Comparison of ENCODE assay signal across 1 cellular context in genomic region chr10:110616493-110617033, GRCh38.
TF ChIP-seq lines count a peak whose summit lies in the region.

No MANE protein-coding gene starts in this region.

TF ChIP-seq in K562, 482 proteins besides CTCF, POLR2A, EP300 and RAD21 (continues in another document):
- TF ChIP-seq TAL1 (IDR thresholded peaks at IDR 0.05) (peak; percentile 76), ZNF764 (CRISPR knock-in tag; IDR thresholded peaks at IDR 0.05; ENCODE audit: low read depth) (no peak), ZNF639 (CRISPR knock-in tag; conservative IDR thresholded peaks at IDR 0.05 in 1 of 2, IDR thresholded peaks at IDR 0.05 in 1 of 2) (no peak), POLR2B (IDR thresholded peaks at IDR 0.05; ENCODE audit: low read depth, partially characterized antibody) (no peak), EGR1 (conservative IDR thresholded peaks at IDR 0.05) (peak; percentile 61), CBFA2T3 (IDR thresholded peaks at IDR 0.05) (peak; percentile 91), TRIM24 (IDR thresholded peaks at IDR 0.05) (peak in 1 of 2 experiments; percentile 3; a peak in 1 of 4 replicates), HSF4 (CRISPR knock-in tag; IDR thresholded peaks at IDR 0.05; ENCODE audit: borderline replicate concordance) (no peak), ZBTB2 (IDR thresholded peaks at IDR 0.05) (no peak), STAT5A (IDR thresholded peaks at IDR 0.05; ENCODE audit: borderline replicate concordance, low read length) (peak; percentile 40; the same call in 1 of the 2 replicates), U2AF1 (optimal IDR thresholded peaks at IDR 0.05; ENCODE audit: low read depth, low read length) (no peak), ZKSCAN1 (IDR thresholded peaks at IDR 0.05; ENCODE audit: low read depth, low read length) (no peak), ZNF282 (CRISPR knock-in tag; IDR thresholded peaks at IDR 0.05) (no peak), FOSL1 (tag; conservative IDR thresholded peaks at IDR 0.05) (no peak), NR1H2 (CRISPR knock-in tag; IDR thresholded peaks at IDR 0.05) (no peak), ZNF668 (CRISPR knock-in tag; IDR thresholded peaks at IDR 0.05) (no peak), ZNF445 (CRISPR knock-in tag; IDR thresholded peaks at IDR 0.05; ENCODE audit: low read depth) (no peak), RAD51 (IDR thresholded peaks at IDR 0.05; ENCODE audit: borderline replicate concordance, low read depth) (no peak; the same call in 1 of the 2 replicates), FOXM1 (IDR thresholded peaks at IDR 0.05; ENCODE audit: low read depth) (peak; percentile 18; the same call in 1 of the 2 replicates), FOXM1 (CRISPR knock-in tag; IDR thresholded peaks at IDR 0.05; ENCODE audit: low read depth) (no peak), NR2C2 (CRISPR knock-in tag; IDR thresholded peaks at IDR 0.05) (no peak), NR2C2 (tag; IDR thresholded peaks at IDR 0.05) (0 out of 2 replicates have a peak, but pooled peaks have one; percentile 25), CBX5 (IDR thresholded peaks at IDR 0.05; ENCODE audit: borderline replicate concordance, low read depth) (0 out of 2 replicates have a peak, but pooled peaks have one; percentile 3), ZBTB7A (IDR thresholded peaks at IDR 0.05; ENCODE audit: borderline replicate concordance, control insufficient read depth, low read depth, low read length) (peak; percentile 51; the same call in 1 of the 2 replicates), DPF2 (IDR thresholded peaks at IDR 0.05) (peak; percentile 69; the same call in 1 of the 2 replicates), ZNF780A (CRISPR knock-in tag; IDR thresholded peaks at IDR 0.05) (no peak), CTCFL (IDR thresholded peaks at IDR 0.05; ENCODE audit: borderline replicate concordance, insufficient read depth, low read depth, low read length, poor library complexity, severe bottlenecking) (no peak), TBP (optimal IDR thresholded peaks at IDR 0.05; ENCODE audit: low read depth, low read length) (peak; percentile 39), PHB2 (IDR thresholded peaks at IDR 0.05; ENCODE audit: low read depth) (no peak), RBM25 (IDR thresholded peaks at IDR 0.05; ENCODE audit: low read depth, low read length, severe bottlenecking) (no peak), CXXC5 (CRISPR knock-in tag; IDR thresholded peaks at IDR 0.05) (peak; percentile 49; the same call in 1 of the 2 replicates), ZFP36 (IDR thresholded peaks at IDR 0.05; ENCODE audit: low read depth, low read length, partially characterized antibody) (no peak), TAF15 (IDR thresholded peaks at IDR 0.05; ENCODE audit: low read depth, low read length) (no peak), MYNN (IDR thresholded peaks at IDR 0.05) (no peak), MYNN (CRISPR knock-in tag; IDR thresholded peaks at IDR 0.05) (no peak), ZNF143 (CRISPR knock-in tag; IDR thresholded peaks at IDR 0.05) (no peak), NFIC (IDR thresholded peaks at IDR 0.05) (peak; percentile 28; the same call in 1 of the 2 replicates), NCOR1 (IDR thresholded peaks at IDR 0.05) (peak; percentile 73), ZNF707 (CRISPR knock-in tag; conservative IDR thresholded peaks at IDR 0.05) (peak; percentile 86), ZNF316 (IDR thresholded peaks at IDR 0.05) (no peak), NCOA1 (IDR thresholded peaks at IDR 0.05; ENCODE audit: low read depth) (0 out of 2 replicates have a peak, but pooled peaks have one; percentile 12), KDM5B (IDR thresholded peaks at IDR 0.05; ENCODE audit: insufficient replicate concordance, low read depth, low read length) (no peak)
- TF ChIP-seq, protein P1, sequence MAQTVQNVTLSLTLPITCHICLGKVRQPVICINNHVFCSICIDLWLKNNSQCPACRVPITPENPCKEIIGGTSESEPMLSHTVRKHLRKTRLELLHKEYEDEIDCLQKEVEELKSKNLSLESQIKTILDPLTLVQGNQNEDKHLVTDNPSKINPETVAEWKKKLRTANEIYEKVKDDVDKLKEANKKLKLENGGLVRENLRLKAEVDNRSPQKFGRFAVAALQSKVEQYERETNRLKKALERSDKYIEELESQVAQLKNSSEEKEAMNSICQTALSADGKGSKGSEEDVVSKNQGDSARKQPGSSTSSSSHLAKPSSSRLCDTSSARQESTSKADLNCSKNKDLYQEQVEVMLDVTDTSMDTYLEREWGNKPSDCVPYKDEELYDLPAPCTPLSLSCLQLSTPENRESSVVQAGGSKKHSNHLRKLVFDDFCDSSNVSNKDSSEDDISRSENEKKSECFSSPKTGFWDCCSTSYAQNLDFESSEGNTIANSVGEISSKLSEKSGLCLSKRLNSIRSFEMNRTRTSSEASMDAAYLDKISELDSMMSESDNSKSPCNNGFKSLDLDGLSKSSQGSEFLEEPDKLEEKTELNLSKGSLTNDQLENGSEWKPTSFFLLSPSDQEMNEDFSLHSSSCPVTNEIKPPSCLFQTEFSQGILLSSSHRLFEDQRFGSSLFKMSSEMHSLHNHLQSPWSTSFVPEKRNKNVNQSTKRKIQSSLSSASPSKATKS (CRISPR knock-in tag; IDR thresholded peaks at IDR 0.05), result no peak
- TF ChIP-seq, protein P2, sequence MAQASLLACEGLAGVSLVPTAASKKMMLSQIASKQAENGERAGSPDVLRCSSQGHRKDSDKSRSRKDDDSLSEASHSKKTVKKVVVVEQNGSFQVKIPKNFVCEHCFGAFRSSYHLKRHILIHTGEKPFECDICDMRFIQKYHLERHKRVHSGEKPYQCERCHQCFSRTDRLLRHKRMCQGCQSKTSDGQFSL (CRISPR knock-in tag; IDR thresholded peaks at IDR 0.05), result no peak
- TF ChIP-seq, protein P2 (tag; IDR thresholded peaks at IDR 0.05), result no peak
- TF ChIP-seq, protein P3, sequence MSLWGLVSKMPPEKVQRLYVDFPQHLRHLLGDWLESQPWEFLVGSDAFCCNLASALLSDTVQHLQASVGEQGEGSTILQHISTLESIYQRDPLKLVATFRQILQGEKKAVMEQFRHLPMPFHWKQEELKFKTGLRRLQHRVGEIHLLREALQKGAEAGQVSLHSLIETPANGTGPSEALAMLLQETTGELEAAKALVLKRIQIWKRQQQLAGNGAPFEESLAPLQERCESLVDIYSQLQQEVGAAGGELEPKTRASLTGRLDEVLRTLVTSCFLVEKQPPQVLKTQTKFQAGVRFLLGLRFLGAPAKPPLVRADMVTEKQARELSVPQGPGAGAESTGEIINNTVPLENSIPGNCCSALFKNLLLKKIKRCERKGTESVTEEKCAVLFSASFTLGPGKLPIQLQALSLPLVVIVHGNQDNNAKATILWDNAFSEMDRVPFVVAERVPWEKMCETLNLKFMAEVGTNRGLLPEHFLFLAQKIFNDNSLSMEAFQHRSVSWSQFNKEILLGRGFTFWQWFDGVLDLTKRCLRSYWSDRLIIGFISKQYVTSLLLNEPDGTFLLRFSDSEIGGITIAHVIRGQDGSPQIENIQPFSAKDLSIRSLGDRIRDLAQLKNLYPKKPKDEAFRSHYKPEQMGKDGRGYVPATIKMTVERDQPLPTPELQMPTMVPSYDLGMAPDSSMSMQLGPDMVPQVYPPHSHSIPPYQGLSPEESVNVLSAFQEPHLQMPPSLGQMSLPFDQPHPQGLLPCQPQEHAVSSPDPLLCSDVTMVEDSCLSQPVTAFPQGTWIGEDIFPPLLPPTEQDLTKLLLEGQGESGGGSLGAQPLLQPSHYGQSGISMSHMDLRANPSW (CRISPR knock-in tag; IDR thresholded peaks at IDR 0.05), result no peak
- TF ChIP-seq, protein P4, sequence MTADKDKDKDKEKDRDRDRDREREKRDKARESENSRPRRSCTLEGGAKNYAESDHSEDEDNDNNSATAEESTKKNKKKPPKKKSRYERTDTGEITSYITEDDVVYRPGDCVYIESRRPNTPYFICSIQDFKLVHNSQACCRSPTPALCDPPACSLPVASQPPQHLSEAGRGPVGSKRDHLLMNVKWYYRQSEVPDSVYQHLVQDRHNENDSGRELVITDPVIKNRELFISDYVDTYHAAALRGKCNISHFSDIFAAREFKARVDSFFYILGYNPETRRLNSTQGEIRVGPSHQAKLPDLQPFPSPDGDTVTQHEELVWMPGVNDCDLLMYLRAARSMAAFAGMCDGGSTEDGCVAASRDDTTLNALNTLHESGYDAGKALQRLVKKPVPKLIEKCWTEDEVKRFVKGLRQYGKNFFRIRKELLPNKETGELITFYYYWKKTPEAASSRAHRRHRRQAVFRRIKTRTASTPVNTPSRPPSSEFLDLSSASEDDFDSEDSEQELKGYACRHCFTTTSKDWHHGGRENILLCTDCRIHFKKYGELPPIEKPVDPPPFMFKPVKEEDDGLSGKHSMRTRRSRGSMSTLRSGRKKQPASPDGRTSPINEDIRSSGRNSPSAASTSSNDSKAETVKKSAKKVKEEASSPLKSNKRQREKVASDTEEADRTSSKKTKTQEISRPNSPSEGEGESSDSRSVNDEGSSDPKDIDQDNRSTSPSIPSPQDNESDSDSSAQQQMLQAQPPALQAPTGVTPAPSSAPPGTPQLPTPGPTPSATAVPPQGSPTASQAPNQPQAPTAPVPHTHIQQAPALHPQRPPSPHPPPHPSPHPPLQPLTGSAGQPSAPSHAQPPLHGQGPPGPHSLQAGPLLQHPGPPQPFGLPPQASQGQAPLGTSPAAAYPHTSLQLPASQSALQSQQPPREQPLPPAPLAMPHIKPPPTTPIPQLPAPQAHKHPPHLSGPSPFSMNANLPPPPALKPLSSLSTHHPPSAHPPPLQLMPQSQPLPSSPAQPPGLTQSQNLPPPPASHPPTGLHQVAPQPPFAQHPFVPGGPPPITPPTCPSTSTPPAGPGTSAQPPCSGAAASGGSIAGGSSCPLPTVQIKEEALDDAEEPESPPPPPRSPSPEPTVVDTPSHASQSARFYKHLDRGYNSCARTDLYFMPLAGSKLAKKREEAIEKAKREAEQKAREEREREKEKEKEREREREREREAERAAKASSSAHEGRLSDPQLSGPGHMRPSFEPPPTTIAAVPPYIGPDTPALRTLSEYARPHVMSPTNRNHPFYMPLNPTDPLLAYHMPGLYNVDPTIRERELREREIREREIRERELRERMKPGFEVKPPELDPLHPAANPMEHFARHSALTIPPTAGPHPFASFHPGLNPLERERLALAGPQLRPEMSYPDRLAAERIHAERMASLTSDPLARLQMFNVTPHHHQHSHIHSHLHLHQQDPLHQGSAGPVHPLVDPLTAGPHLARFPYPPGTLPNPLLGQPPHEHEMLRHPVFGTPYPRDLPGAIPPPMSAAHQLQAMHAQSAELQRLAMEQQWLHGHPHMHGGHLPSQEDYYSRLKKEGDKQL (CRISPR knock-in tag; IDR thresholded peaks at IDR 0.05; ENCODE audit: borderline replicate concordance), result no peak
- TF ChIP-seq, protein P5, sequence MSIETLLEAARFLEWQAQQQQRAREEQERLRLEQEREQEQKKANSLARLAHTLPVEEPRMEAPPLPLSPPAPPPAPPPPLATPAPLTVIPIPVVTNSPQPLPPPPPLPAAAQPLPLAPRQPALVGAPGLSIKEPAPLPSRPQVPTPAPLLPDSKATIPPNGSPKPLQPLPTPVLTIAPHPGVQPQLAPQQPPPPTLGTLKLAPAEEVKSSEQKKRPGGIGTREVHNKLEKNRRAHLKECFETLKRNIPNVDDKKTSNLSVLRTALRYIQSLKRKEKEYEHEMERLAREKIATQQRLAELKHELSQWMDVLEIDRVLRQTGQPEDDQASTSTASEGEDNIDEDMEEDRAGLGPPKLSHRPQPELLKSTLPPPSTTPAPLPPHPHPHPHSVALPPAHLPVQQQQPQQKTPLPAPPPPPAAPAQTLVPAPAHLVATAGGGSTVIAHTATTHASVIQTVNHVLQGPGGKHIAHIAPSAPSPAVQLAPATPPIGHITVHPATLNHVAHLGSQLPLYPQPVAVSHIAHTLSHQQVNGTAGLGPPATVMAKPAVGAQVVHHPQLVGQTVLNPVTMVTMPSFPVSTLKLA (conservative IDR thresholded peaks at IDR 0.05), result peak in 1 of 2 experiments; percentile 38; a peak in 1 of 4 replicates
